Comparison of ENCODE assay signal across 1 cellular context in genomic region chr6:28803337-28803709, GRCh38.
TF ChIP-seq lines count a peak whose summit lies in the region.

No MANE protein-coding gene starts in this region.

TF ChIP-seq in H1, 55 proteins besides CTCF, POLR2A, EP300 and RAD21:
- TF ChIP-seq CHD7 (IDR thresholded peaks at IDR 0.05; ENCODE audit: insufficient replicate concordance, low read length): no peak
- peak; percentile 24; the same call in 1 of the 2 replicates for TF ChIP-seq SUZ12 (IDR thresholded peaks at IDR 0.05; ENCODE audit: low read length)
- TF ChIP-seq CEBPB (IDR thresholded peaks at IDR 0.05; ENCODE audit: low read depth, low read length): 0 out of 2 replicates have a peak, but pooled peaks have one; percentile 15
- no peak for TF ChIP-seq RBBP5 (IDR thresholded peaks at IDR 0.05; ENCODE audit: borderline replicate concordance, low read depth, low read length)
- no peak for TF ChIP-seq CREB1 (IDR thresholded peaks at IDR 0.05)
- TF ChIP-seq ASH2L (IDR thresholded peaks at IDR 0.05; ENCODE audit: low read length): peak; percentile 28
